In the genomic region with DNA sequence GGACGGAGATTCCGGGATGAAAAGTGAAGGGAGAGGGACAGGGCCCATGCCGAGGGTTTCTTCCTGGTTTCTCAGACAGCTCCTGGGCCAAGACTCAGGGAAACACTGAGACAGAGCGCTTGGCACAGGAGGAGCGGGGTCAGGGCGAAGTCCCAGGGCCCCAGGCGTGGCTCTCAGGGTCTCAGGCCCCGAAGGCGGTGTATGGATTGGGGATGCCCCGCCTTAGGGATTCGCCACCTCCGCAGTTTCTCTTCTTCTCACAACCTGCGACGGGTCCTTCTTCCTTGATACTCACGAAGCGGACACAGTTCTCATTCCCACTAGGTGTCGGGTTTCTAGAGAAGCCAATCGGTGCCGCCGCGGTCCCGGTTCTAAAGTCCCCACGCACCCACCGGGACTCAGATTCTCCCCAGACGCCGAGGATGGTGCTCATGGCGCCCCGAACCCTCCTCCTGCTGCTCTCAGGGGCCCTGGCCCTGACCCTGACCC, we compare ENCODE assay signal across 8 cellular contexts. TPM values are rescaled to one million over a fixed set of nuclear protein-coding genes. Genes with fewer than 3 reads are reported as not detected.
DNase-seq lines count a peak whose midpoint lies in the region; ATAC-seq and TF ChIP-seq lines count a peak whose summit lies in the region.

No MANE protein-coding gene starts in this region.

- H3F3A ChIP-seq in MM.1S (ENCODE audit: insufficient read depth, low read length): no peaks in the 10 kb centered on the region

- H4K20me1 ChIP-seq in MM.1S (ENCODE audit: insufficient read depth, low read length): no peaks in the 10 kb centered on the region

- H3K27ac ChIP-seq in RWPE2 (ENCODE audit: poor library complexity, severe bottlenecking) (peak overlapping the region; percentile 32), breast epithelium (peak overlapping the region in 1 of 2 donors; percentile 99), MM.1S (ENCODE audit: low read length) (no peak overlapping the region)

- no peaks in the 10 kb centered on the region for H3K4me1 ChIP-seq in RWPE2 (ENCODE audit: insufficient read depth, poor library complexity, severe bottlenecking)
- H3K4me1 ChIP-seq in breast epithelium: no peaks in the 10 kb centered on the region
- H3K4me1 ChIP-seq in MM.1S (ENCODE audit: low read length): no peaks in the 10 kb centered on the region

- ATAC-seq in GM18498 (IDR thresholded peaks at IDR 0.05; ENCODE audit: unreplicated experiment): peak; percentile 33
- ATAC-seq in HG02852 (IDR thresholded peaks at IDR 0.05; ENCODE audit: unreplicated experiment): peak; percentile 34
- ATAC-seq in RWPE2 (ENCODE audit: low read depth): peak; percentile 49

- H2AFZ ChIP-seq in MM.1S (ENCODE audit: low read length): no peak overlapping the region

- intact Hi-C loops in breast epithelium (cut with DNase I; ENCODE audit: low total_unique reads): no loop called here

- H3K36me3 ChIP-seq in RWPE2 (ENCODE audit: low read depth) (no peaks in the 10 kb centered on the region), breast epithelium (no peaks in the 10 kb centered on the region), MM.1S (replicated peaks; ENCODE audit: insufficient read depth, low read length) (no peaks in the 10 kb centered on the region)

- DNase-seq in RWPE2 (ENCODE audit: low spot score): no peak
- DNase-seq in breast epithelium (ENCODE audit: low spot score in 2 of 2): no peak
- DNase-seq in iris pigment epithelial cell (ENCODE audit: low read depth): peak; percentile 13
- peak; percentile 4 for DNase-seq in stimulated activated CD8-positive, alpha-beta memory T cell treated with anti-CD3 and anti-CD28 coated beads, Interleukin-12 subunit alpha, Interleukin-12 subunit beta, amount 100 ng/mL, for 1 hour (ENCODE audit: low read depth)
- no peak for DNase-seq in MM.1S
- no peak for DNase-seq in occipital lobe (lab: John Stamatoyannopoulos, UW)

- H3K4me2 ChIP-seq in MM.1S (ENCODE audit: low read depth, low read length): no peak overlapping the region

- H3K27me3 ChIP-seq in RWPE2 (ENCODE audit: insufficient read depth, poor library complexity, severe bottlenecking) (no peaks in the 10 kb centered on the region), breast epithelium (no peaks in the 10 kb centered on the region), MM.1S (replicated peaks; ENCODE audit: insufficient read depth, low read length) (no peaks in the 10 kb centered on the region)

- H3K9me2 ChIP-seq in MM.1S (replicated peaks; ENCODE audit: insufficient read depth, low read length): no peaks in the 10 kb centered on the region

- TF ChIP-seq CTCF in RWPE2 (IDR thresholded peaks at IDR 0.05; ENCODE audit: poor library complexity, severe bottlenecking): no peak
- no peak for TF ChIP-seq CTCF in breast epithelium (IDR thresholded peaks at IDR 0.05)
- no peak for TF ChIP-seq CTCF in MM.1S (IDR thresholded peaks at IDR 0.05; ENCODE audit: low read length)

- no peaks in the 10 kb centered on the region for H3K79me2 ChIP-seq in MM.1S (ENCODE audit: low read length)

- no peak overlapping the region for H3K9ac ChIP-seq in MM.1S (ENCODE audit: low read length)

- H3K4me3 ChIP-seq in RWPE2 (ENCODE audit: severe bottlenecking) (peak overlapping the region; percentile 66), breast epithelium (peak overlapping the region in 2 of 3 donors; percentile 51 to 93), MM.1S (ENCODE audit: low read length) (no peak overlapping the region; the same call in 1 of the 2 replicates)

- no peaks in the 10 kb centered on the region for H3K9me3 ChIP-seq in RWPE2 (ENCODE audit: severe bottlenecking)
- no peaks in the 10 kb centered on the region for H3K9me3 ChIP-seq in breast epithelium
- no peaks in the 10 kb centered on the region for H3K9me3 ChIP-seq in MM.1S (replicated peaks; ENCODE audit: insufficient read depth, low read length)

- TF ChIP-seq POLR2A in breast epithelium (IDR thresholded peaks at IDR 0.05): no peak

RNA-seq across cellular contexts. Expression of gene HLA-A, which starts 55.0 kb away (rescaled TPM):
- total RNA-seq in breast epithelium (100 to 1,000 TPM; 327 to 617 (median 473) TPM), occipital lobe (46.6 TPM)

RNA-seq across cellular contexts. Expression of gene HLA-G, which starts 59.7 kb away (rescaled TPM):
- total RNA-seq in breast epithelium (not detected), occipital lobe (not detected)

Comparison
In these comparisons a context has a peak if more than half of its experiments do, and no peak if none do; other contexts are left out.
1. DNase-seq: peak in iris pigment epithelial cell (single experiment) and stimulated activated CD8-positive, alpha-beta memory T cell treated with anti-CD3 and anti-CD28 coated beads, Interleukin-12 subunit alpha, Interleukin-12 subunit beta, amount 100 ng/mL, for 1 hour (single experiment); none in RWPE2 (single experiment), breast epithelium (0 of 2), MM.1S (single experiment) and occipital lobe (single experiment).
2. Peak in every context shown above with its lines, with median percentiles within 50 percentile points of each other: ATAC-seq.